1 cellular context compared by ENCODE assay signal in the genomic region with DNA sequence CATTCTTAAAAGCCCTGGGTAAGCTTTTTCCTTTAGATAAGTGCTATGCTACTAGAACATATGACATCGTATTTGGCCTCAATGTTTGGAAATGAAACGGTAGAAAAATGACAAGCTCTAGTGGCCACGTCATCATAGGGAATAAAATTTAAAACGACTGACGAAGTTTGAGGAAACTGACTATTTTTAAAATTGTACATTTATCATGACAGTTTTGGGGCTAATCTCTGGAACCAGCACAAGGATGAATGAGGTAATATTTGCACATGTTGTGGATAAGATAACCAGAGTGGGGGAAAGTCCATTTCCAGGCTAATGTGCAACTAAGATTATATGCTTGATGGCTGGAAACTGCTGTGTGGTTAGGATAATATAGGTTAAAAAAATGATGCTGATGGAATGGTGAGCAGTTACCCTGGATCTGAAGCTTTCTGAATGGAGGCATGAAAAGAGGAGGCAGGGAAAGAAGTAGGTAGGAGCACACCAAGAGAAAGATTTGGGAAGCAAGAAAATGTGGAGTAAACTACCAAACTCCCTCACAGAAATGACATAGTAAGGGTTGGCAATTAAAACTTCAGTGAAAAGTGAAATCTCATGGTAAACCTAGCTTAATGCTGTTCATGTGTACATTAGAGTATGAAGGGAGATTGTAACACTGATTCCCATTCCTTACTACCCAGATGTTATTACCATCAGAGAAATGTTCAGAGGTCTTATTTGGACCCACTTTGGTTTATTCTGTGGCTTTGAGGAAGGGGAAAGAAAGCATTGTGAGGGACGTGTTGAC.
A peak's percentile ranks its signal among the peaks of the same experiment; 100 is the strongest.
TF ChIP-seq lines count a peak whose summit lies in the region.

No MANE protein-coding gene starts in this region.

TF ChIP-seq in K562, 482 proteins besides CTCF, POLR2A, EP300 and RAD21 (continued from another document and continues in another):
- TF ChIP-seq, protein P1, sequence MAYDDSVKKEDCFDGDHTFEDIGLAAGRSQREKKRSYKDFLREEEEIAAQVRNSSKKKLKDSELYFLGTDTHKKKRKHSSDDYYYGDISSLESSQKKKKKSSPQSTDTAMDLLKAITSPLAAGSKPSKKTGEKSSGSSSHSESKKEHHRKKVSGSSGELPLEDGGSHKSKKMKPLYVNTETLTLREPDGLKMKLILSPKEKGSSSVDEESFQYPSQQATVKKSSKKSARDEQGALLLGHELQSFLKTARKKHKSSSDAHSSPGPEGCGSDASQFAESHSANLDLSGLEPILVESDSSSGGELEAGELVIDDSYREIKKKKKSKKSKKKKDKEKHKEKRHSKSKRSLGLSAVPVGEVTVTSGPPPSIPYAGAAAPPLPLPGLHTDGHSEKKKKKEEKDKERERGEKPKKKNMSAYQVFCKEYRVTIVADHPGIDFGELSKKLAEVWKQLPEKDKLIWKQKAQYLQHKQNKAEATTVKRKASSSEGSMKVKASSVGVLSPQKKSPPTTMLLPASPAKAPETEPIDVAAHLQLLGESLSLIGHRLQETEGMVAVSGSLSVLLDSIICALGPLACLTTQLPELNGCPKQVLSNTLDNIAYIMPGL (CRISPR knock-in tag; IDR thresholded peaks at IDR 0.05): no peak
- TF ChIP-seq ZBTB17 (CRISPR knock-in tag; IDR thresholded peaks at IDR 0.05) (peak; percentile 61; the same call in 1 of the 2 replicates), ZNF57 (CRISPR knock-in tag; IDR thresholded peaks at IDR 0.05) (no peak), MTF1 (CRISPR knock-in tag; IDR thresholded peaks at IDR 0.05; ENCODE audit: borderline replicate concordance) (no peak), ESRRA (IDR thresholded peaks at IDR 0.05; ENCODE audit: borderline replicate concordance, low read depth) (no peak; the same call in 1 of the 2 replicates), L3MBTL2 (IDR thresholded peaks at IDR 0.05) (peak; percentile 59), EGR1 (conservative IDR thresholded peaks at IDR 0.05) (peak; percentile 58), MTA2 (IDR thresholded peaks at IDR 0.05; ENCODE audit: low read depth) (peak; percentile 99), DMBX1 (CRISPR knock-in tag; IDR thresholded peaks at IDR 0.05; ENCODE audit: borderline replicate concordance) (peak; percentile 95), ZC3H4 (CRISPR knock-in tag; IDR thresholded peaks at IDR 0.05; ENCODE audit: borderline replicate concordance) (no peak), KLF1 (tag; IDR thresholded peaks at IDR 0.05) (no peak), EZH2 (IDR thresholded peaks at IDR 0.05; ENCODE audit: borderline replicate concordance, low read depth, low read length) (peak; percentile 72; the same call in 1 of the 2 replicates), ZNF444 (CRISPR knock-in tag; IDR thresholded peaks at IDR 0.05) (no peak), GABPB1 (CRISPR knock-in tag; IDR thresholded peaks at IDR 0.05) (peak; percentile 47; the same call in 1 of the 2 replicates), ZNF124 (CRISPR knock-in tag; IDR thresholded peaks at IDR 0.05) (no peak), CREB1 (IDR thresholded peaks at IDR 0.05) (peak; percentile 93), CREB1 (CRISPR knock-in tag; IDR thresholded peaks at IDR 0.05) (peak; percentile 78; the same call in 1 of the 2 replicates), TCFL5 (CRISPR knock-in tag; conservative IDR thresholded peaks at IDR 0.05) (no peak; the same call in 1 of the 2 replicates), RBM22 (IDR thresholded peaks at IDR 0.05; ENCODE audit: low read depth, low read length, poor library complexity, severe bottlenecking) (no peak), KDM4B (IDR thresholded peaks at IDR 0.05; ENCODE audit: borderline replicate concordance in 2 of 2, low read depth in 1 of 2) (no peak), KLF13 (tag; IDR thresholded peaks at IDR 0.05; ENCODE audit: borderline replicate concordance, low read depth) (peak; percentile 30; the same call in 1 of the 2 replicates), ZNF695 (CRISPR knock-in tag; IDR thresholded peaks at IDR 0.05) (no peak), TEAD2 (tag; IDR thresholded peaks at IDR 0.05) (no peak), SMARCC2 (IDR thresholded peaks at IDR 0.05; ENCODE audit: low read depth) (peak; percentile 97)
- TF ChIP-seq, protein P2, sequence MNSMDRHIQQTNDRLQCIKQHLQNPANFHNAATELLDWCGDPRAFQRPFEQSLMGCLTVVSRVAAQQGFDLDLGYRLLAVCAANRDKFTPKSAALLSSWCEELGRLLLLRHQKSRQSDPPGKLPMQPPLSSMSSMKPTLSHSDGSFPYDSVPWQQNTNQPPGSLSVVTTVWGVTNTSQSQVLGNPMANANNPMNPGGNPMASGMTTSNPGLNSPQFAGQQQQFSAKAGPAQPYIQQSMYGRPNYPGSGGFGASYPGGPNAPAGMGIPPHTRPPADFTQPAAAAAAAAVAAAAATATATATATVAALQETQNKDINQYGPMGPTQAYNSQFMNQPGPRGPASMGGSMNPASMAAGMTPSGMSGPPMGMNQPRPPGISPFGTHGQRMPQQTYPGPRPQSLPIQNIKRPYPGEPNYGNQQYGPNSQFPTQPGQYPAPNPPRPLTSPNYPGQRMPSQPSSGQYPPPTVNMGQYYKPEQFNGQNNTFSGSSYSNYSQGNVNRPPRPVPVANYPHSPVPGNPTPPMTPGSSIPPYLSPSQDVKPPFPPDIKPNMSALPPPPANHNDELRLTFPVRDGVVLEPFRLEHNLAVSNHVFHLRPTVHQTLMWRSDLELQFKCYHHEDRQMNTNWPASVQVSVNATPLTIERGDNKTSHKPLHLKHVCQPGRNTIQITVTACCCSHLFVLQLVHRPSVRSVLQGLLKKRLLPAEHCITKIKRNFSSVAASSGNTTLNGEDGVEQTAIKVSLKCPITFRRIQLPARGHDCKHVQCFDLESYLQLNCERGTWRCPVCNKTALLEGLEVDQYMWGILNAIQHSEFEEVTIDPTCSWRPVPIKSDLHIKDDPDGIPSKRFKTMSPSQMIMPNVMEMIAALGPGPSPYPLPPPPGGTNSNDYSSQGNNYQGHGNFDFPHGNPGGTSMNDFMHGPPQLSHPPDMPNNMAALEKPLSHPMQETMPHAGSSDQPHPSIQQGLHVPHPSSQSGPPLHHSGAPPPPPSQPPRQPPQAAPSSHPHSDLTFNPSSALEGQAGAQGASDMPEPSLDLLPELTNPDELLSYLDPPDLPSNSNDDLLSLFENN (IDR thresholded peaks at IDR 0.05; ENCODE audit: low read depth in 2 of 2, low read length in 2 of 2): peak in 1 of 2 experiments; percentile 99; a peak in 2 of 4 replicates
- TF ChIP-seq, protein P3, sequence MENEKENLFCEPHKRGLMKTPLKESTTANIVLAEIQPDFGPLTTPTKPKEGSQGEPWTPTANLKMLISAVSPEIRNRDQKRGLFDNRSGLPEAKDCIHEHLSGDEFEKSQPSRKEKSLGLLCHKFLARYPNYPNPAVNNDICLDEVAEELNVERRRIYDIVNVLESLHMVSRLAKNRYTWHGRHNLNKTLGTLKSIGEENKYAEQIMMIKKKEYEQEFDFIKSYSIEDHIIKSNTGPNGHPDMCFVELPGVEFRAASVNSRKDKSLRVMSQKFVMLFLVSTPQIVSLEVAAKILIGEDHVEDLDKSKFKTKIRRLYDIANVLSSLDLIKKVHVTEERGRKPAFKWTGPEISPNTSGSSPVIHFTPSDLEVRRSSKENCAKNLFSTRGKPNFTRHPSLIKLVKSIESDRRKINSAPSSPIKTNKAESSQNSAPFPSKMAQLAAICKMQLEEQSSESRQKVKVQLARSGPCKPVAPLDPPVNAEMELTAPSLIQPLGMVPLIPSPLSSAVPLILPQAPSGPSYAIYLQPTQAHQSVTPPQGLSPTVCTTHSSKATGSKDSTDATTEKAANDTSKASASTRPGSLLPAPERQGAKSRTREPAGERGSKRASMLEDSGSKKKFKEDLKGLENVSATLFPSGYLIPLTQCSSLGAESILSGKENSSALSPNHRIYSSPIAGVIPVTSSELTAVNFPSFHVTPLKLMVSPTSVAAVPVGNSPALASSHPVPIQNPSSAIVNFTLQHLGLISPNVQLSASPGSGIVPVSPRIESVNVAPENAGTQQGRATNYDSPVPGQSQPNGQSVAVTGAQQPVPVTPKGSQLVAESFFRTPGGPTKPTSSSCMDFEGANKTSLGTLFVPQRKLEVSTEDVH (IDR thresholded peaks at IDR 0.05; ENCODE audit: low read depth, partially characterized antibody): peak; percentile 74
- TF ChIP-seq, protein P4, sequence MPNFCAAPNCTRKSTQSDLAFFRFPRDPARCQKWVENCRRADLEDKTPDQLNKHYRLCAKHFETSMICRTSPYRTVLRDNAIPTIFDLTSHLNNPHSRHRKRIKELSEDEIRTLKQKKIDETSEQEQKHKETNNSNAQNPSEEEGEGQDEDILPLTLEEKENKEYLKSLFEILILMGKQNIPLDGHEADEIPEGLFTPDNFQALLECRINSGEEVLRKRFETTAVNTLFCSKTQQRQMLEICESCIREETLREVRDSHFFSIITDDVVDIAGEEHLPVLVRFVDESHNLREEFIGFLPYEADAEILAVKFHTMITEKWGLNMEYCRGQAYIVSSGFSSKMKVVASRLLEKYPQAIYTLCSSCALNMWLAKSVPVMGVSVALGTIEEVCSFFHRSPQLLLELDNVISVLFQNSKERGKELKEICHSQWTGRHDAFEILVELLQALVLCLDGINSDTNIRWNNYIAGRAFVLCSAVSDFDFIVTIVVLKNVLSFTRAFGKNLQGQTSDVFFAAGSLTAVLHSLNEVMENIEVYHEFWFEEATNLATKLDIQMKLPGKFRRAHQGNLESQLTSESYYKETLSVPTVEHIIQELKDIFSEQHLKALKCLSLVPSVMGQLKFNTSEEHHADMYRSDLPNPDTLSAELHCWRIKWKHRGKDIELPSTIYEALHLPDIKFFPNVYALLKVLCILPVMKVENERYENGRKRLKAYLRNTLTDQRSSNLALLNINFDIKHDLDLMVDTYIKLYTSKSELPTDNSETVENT (CRISPR knock-in tag; IDR thresholded peaks at IDR 0.05): no peak
- TF ChIP-seq, protein P5, sequence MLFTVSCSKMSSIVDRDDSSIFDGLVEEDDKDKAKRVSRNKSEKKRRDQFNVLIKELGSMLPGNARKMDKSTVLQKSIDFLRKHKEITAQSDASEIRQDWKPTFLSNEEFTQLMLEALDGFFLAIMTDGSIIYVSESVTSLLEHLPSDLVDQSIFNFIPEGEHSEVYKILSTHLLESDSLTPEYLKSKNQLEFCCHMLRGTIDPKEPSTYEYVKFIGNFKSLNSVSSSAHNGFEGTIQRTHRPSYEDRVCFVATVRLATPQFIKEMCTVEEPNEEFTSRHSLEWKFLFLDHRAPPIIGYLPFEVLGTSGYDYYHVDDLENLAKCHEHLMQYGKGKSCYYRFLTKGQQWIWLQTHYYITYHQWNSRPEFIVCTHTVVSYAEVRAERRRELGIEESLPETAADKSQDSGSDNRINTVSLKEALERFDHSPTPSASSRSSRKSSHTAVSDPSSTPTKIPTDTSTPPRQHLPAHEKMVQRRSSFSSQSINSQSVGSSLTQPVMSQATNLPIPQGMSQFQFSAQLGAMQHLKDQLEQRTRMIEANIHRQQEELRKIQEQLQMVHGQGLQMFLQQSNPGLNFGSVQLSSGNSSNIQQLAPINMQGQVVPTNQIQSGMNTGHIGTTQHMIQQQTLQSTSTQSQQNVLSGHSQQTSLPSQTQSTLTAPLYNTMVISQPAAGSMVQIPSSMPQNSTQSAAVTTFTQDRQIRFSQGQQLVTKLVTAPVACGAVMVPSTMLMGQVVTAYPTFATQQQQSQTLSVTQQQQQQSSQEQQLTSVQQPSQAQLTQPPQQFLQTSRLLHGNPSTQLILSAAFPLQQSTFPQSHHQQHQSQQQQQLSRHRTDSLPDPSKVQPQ (CRISPR knock-in tag; IDR thresholded peaks at IDR 0.05; ENCODE audit: borderline replicate concordance): no peak
- TF ChIP-seq, protein P6, sequence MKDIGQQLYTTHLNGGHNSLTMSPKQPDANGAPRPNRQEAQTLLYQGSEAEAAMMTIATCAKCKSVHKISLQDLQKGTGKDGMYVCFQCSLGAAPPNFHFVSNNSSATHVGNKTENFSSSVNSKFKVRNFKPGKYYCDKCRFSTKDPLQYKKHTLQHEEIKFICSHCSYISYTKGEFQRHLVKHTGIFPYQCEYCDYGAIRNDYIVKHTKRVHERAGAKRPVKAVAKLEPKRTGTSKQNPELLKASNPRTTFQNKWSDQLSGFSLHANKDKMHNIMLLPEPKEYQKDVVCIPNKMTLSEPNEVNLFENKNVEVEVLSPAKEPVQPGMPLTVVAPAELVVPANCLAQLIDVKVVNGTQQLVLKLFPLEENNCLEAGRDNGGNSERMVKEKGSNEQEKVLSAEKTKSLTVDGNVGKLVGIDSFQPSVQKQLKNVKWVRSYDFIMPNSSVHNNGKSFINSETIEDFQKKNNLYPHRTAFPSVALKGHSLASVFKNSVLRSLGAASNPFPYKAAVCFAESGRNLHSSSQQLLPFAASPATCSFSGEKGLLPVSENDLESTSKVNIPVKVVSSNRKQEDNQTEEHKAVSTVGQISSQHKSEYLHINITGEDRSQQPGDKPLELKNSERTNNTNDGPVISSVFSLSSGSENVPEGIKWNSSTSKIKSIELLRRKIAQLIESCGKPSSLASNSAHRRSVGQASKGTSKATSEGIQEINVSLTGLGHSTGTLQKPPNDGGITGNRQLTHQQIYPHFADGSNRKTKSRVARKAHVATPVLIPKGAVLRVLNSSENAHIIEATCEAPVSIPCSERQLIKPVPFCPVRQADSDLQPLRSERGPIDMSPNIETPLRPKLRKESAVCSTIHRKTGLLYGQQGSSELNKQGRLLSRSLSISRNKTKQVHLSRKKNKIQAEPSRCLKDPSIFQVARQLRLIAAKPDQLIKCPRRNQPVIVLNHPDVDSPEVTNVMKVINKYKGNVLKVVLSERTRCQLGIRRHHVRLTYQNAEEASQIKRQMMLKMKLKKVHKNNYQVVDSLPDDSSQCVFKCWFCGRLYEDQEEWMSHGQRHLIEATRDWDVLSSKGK (CRISPR knock-in tag; IDR thresholded peaks at IDR 0.05): no peak
